In genomic region chr18:73749304-73749703, GRCh38 we compare ENCODE assay signal across 21 cellular contexts.
"Had no signal": no experiment of that assay in that cellular context is flagged by ENCODE, and none has a peak within 500 bp of the region (broad histone marks: within the 10 kb centered on the region; RNA-seq: fewer than 3 reads in every experiment).

No MANE protein-coding gene starts in this region.

- H3K9me3 ChIP-seq: left ventricle myocardium inferior, mucosa of descending colon, ovary, right atrium auricular region, right lobe of liver, testis, thyroid gland, transverse colon, upper lobe of left lung had no signal

- H3K4me1 ChIP-seq: left ventricle myocardium inferior, right atrium auricular region, right lobe of liver, stomach, testis, thyroid gland, transverse colon, upper lobe of left lung had no signal

- FAIRE-seq: islet of Langerhans had no signal

- H3K4me3 ChIP-seq: left ventricle myocardium inferior, lung, mucosa of descending colon, ovary, right atrium auricular region, right lobe of liver, stomach, testis, thyroid gland, transverse colon, upper lobe of left lung had no signal

- DNase-seq: immature natural killer cell; left ventricle myocardium inferior; mucosa of descending colon; naive thymus-derived CD4-positive, alpha-beta T cell; ovary; right lobe of liver; stimulated activated CD4-positive, alpha-beta T cell treated with anti-CD3 and anti-CD28 coated beads, Interleukin-12 subunit alpha, Interleukin-12 subunit beta, amount 100 ng/mL, for 4 hours; stimulated activated CD4-positive, alpha-beta T cell treated with anti-CD3 and anti-CD28 coated beads, Interleukin-15, amount 100 ng/mL, for 24 hours; stimulated activated CD4-positive, alpha-beta T cell treated with anti-CD3 and anti-CD28 coated beads, Interleukin-2, amount 100 ng/mL, for 24 hours; stimulated activated CD4-positive, alpha-beta T cell treated with anti-CD3 and anti-CD28 coated beads, Interleukin-4, amount 100 ng/mL, for 1 hour; stimulated activated naive B cell treated with anti-CD40 and anti-IgM and Interleukin-4, amounts not matched to agents 10 μg/mL and 1 μg/mL and 100 μg/mL, for 72 hours; stimulated activated naive CD8-positive, alpha-beta T cell treated with anti-CD3 and anti-CD28 coated beads, Interleukin-15, Interleukin-2, amounts not matched to agents 100 U/mL and 50 U/mL, for 24 hours; stomach; testis; thyroid gland; transverse colon; upper lobe of left lung had no signal

- H3K27ac ChIP-seq: left ventricle myocardium inferior, ovary, right atrium auricular region, right lobe of liver, stomach, testis, thyroid gland, transverse colon, upper lobe of left lung had no signal

- H3K36me3 ChIP-seq: left ventricle myocardium inferior, ovary, right atrium auricular region, right lobe of liver, stomach, thyroid gland, transverse colon, upper lobe of left lung had no signal

- ATAC-seq: mucosa of descending colon; naive thymus-derived CD4-positive, alpha-beta T cell; natural killer cell treated with Interleukin-12 subunit alpha and Interleukin-12 subunit beta and Interleukin-15 and Interleukin-18, amount 100 ng/mL, for 72 hours; right lobe of liver; stimulated activated naive B cell treated with anti-CD40 and anti-IgM and Interleukin-4, amounts not matched to agents 10 μg/mL and 1 μg/mL and 100 μg/mL, for 72 hours; stimulated activated naive CD8-positive, alpha-beta T cell treated with anti-CD3 and anti-CD28 coated beads, Interleukin-15, Interleukin-2, amounts not matched to agents 100 U/mL and 50 U/mL, for 24 hours had no signal

- H3K27me3 ChIP-seq: ovary, right atrium auricular region, right lobe of liver, stomach, testis, thyroid gland, transverse colon, upper lobe of left lung had no signal
